ENCODE assay signal across 8 cellular contexts in the genomic region with DNA sequence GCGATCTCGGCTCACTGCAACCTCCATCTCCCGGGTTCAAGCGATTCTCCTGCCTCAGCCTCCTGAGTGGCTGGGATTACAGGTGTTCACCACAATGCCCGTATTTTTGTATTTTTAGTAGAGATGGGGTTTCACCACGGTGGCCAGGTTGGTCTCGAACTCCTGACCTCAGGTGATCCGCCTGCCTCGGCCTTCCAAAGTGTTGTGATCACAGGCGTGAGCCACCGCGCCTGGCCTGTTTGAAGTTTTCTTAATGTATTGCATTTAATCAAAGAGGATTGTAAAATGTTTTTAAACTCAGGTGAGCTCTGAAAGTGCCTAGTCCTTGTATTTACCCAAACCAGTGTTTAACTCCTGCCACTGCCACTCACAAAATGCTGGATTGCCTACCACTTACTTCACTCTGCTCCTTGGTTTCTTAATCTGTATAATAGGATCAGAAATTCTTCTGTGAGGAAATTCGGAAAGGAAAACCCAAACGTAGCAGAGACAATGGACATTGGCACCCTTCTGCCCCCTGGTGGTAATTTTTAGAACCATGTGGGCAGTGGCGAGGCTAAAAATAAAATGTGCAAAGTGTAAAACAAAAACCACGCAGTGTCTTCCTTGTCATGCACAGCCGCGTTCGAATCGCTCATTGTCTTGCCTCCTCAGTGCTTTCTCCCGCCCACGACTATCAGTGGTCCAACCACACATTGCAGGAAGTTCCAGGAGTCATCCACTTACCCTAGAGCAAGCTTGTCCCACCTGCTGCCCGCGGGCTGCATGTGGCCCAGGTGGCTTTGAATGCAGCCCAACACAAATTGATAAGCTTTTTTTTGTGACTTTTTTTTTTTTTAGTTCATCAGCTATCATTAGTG. TPM values are rescaled to one million over a fixed set of nuclear protein-coding genes. Genes with fewer than 3 reads are reported as not detected.
DNase-seq lines count a peak whose midpoint lies in the region; ATAC-seq, FAIRE-seq and TF ChIP-seq lines count a peak whose summit lies in the region.

No MANE protein-coding gene starts in this region.

- peaks cover 52% of the 10 kb centered on the region for H3K4me1 Mint-ChIP-seq in CD14-positive monocyte
- peaks cover 33% of the 10 kb centered on the region for H3K4me1 Mint-ChIP-seq in activated CD4-positive, alpha-beta memory T cell treated with anti-CD3 and anti-CD28 coated beads, Interleukin-2, amount 10 ng/mL, durations not matched to agents 7 days and 5 days

- no peak overlapping the region for H4K8ac ChIP-seq in H1 (ENCODE audit: extremely low read depth, insufficient read depth, low read length)

- H3K4me2 ChIP-seq in H1 (ENCODE audit: insufficient read depth in 1 of 2, low read depth in 2 of 2, low read length in 2 of 2), result no peak overlapping the region; a peak in 1 of 4 replicates

- peak; percentile 98 for FAIRE-seq in GM19239 (lab: Jason Lieb, UNC)
- peak; percentile 13 for FAIRE-seq in H1 (lab: Jason Lieb, UNC)

- CTCF ChIA-PET in activated CD4-positive, alpha-beta memory T cell treated with anti-CD3 and anti-CD28 coated beads, Interleukin-2, amount 10 ng/mL, durations not matched to agents 7 days and 5 days (lab: Charles Lee), result interaction anchor here (0.6 to 9.0 kb wide), 29 partner anchors 8 to 426 kb away, joined by 3 to 219 read pairs (median 4); partner anchors contain the start of genes FBXO45, NRROS, PAK2 and WDR53
- CTCF ChIA-PET in H1 (lab: Charles Lee; ENCODE audit: partially characterized antibody), result interaction anchor here (0.6 to 10.9 kb wide), 40 partner anchors 8 to 573 kb away, joined by 3 to 143 read pairs (median 4); partner anchors contain the start of genes CEP19, NRROS and PIGX

- H3K27me3 Mint-ChIP-seq in CD14-positive monocyte (ENCODE audit: low read depth in 3 of 3), result no peaks in the 10 kb centered on the region
- H3K27me3 Mint-ChIP-seq in activated CD4-positive, alpha-beta memory T cell treated with anti-CD3 and anti-CD28 coated beads, Interleukin-2, amount 10 ng/mL, durations not matched to agents 7 days and 5 days, result no peaks in the 10 kb centered on the region

- ATAC-seq in HG03457 (IDR thresholded peaks at IDR 0.05; ENCODE audit: unreplicated experiment), result peak; percentile 70

- no peak overlapping the region for H3K56ac ChIP-seq in H1 (replicated peaks; ENCODE audit: insufficient read length, low read depth, low read length)

- H3K79me2 ChIP-seq in H1 (ENCODE audit: control insufficient read depth in 1 of 2, insufficient read depth in 2 of 2, low read length in 2 of 2), result no peaks in the 10 kb centered on the region

- H3K4ac ChIP-seq in H1 (replicated peaks; ENCODE audit: insufficient read length, low read depth, low read length), result no peak overlapping the region

- intact Hi-C loops in CD14-positive monocyte (cut with micrococcal nuclease), result loop anchor here (5.0 kb wide), 3 partner anchors 42 to 77 kb away; no protein-coding TSS in a partner anchor

- no peak overlapping the region for H2BK5ac ChIP-seq in H1 (ENCODE audit: low read depth, low read length)

- no peak overlapping the region for H3K4me3 ChIP-seq in H1 (ENCODE audit: extremely low read depth in 1 of 4, insufficient read depth in 2 of 4, low read depth in 3 of 4, low read length in 4 of 4)

- peak overlapping the region; percentile 24 to 88 for H3K4me3 Mint-ChIP-seq in CD14-positive monocyte
- peak overlapping the region; percentile 52 for H3K4me3 Mint-ChIP-seq in activated CD4-positive, alpha-beta memory T cell treated with anti-CD3 and anti-CD28 coated beads, Interleukin-2, amount 10 ng/mL, durations not matched to agents 7 days and 5 days

- no peaks in the 10 kb centered on the region for H4K20me1 ChIP-seq in H1 (replicated peaks in 1 of 2; ENCODE audit: control insufficient read depth in 1 of 2, insufficient read depth in 2 of 2, low read length in 2 of 2)

- peaks cover 0 to 6% (median 5%) of the 10 kb centered on the region in 7 donors for H3K9me3 Mint-ChIP-seq in CD14-positive monocyte
- peaks cover 8% of the 10 kb centered on the region for H3K9me3 Mint-ChIP-seq in activated CD4-positive, alpha-beta memory T cell treated with anti-CD3 and anti-CD28 coated beads, Interleukin-2, amount 10 ng/mL, durations not matched to agents 7 days and 5 days

- H2BK15ac ChIP-seq in H1 (ENCODE audit: low read length), result no peak overlapping the region

- TF ChIP-seq EP300 in H1 (IDR thresholded peaks at IDR 0.05; ENCODE audit: borderline replicate concordance in 1 of 2, low read depth in 2 of 2, low read length in 2 of 2), result no peak

- H3K36me3 ChIP-seq in H1 (ENCODE audit: control insufficient read depth in 2 of 4, insufficient read depth in 4 of 4, low read length in 3 of 4), result no peaks in the 10 kb centered on the region

- peak overlapping the region; percentile 67 for H4K91ac ChIP-seq in H1 (replicated peaks; ENCODE audit: insufficient read length, low read length)

- H3K27ac Mint-ChIP-seq in CD14-positive monocyte, result peak overlapping the region; percentile 81 to 100 (median 90)
- H3K27ac Mint-ChIP-seq in activated CD4-positive, alpha-beta memory T cell treated with anti-CD3 and anti-CD28 coated beads, Interleukin-2, amount 10 ng/mL, durations not matched to agents 7 days and 5 days, result peak overlapping the region; percentile 63

- no peak overlapping the region for H3K14ac ChIP-seq in H1 (ENCODE audit: insufficient read length)

- H3K79me1 ChIP-seq in H1 (ENCODE audit: low read depth, low read length), result no peaks in the 10 kb centered on the region

- H3K36me3 Mint-ChIP-seq in CD14-positive monocyte, result peaks cover 11 to 17% of the 10 kb centered on the region in 2 donors
- H3K36me3 Mint-ChIP-seq in activated CD4-positive, alpha-beta memory T cell treated with anti-CD3 and anti-CD28 coated beads, Interleukin-2, amount 10 ng/mL, durations not matched to agents 7 days and 5 days (ENCODE audit: low read depth), result peaks cover 10% of the 10 kb centered on the region

- H2BK120ac ChIP-seq in H1 (replicated peaks; ENCODE audit: low read depth, low read length), result no peak overlapping the region

- no peak for TF ChIP-seq POLR2A in H1 (IDR thresholded peaks at IDR 0.05; ENCODE audit: control extremely low read depth in 1 of 2, low read depth in 2 of 2, low read length in 2 of 2)

- H2BK12ac ChIP-seq in H1 (ENCODE audit: low read depth, low read length), result no peak overlapping the region; the same call in 1 of the 2 replicates

- DNase-seq in CD14-positive monocyte (ENCODE audit: low spot score) (peak; percentile 56), GM19239 (ENCODE audit: insufficient read length, low spot score) (peak; percentile 57), NCI-H526 treated with DMSO at 0.1 percent for 48 hours (lab: John Stamatoyannopoulos, UW) (peak; percentile 50), H1 (ENCODE audit: low read depth in 1 of 2, low spot score in 2 of 2) (peak in 1 of 2 experiments; percentile 77), myocyte (ENCODE audit: low read depth) (peak; percentile 82)
- DNase-seq in activated CD4-positive, alpha-beta memory T cell treated with anti-CD3 and anti-CD28 coated beads, Interleukin-2, amount 10 ng/mL, durations not matched to agents 7 days and 5 days, result peak; percentile 71
- DNase-seq in stimulated activated CD8-positive, alpha-beta memory T cell treated with anti-CD3 and anti-CD28 coated beads, Interleukin-7, amount 100 ng/mL, for 24 hours (ENCODE audit: low read depth), result peak; percentile 30

- 59% methylated on average over 24 of the region's 24 CpGs; no CpG with 5 or more reads in 1 of the 2 experiments for WGBS in H1 (ENCODE audit: extremely low coverage in 1 of 2, insufficient coverage in 1 of 2, insufficient read length in 1 of 2, insufficient replicate concordance in 2 of 2, low coverage in 1 of 2, low lambda C conversion rate in 2 of 2, missing lambda C conversion rate in 1 of 2), 2 experiments

- H3K9ac ChIP-seq in H1 (replicated peaks in 1 of 4; ENCODE audit: extremely low read depth in 1 of 4, low read depth in 3 of 4, low read length in 3 of 4), result no peak overlapping the region

- TF ChIP-seq CTCF in CD14-positive monocyte (IDR thresholded peaks at IDR 0.05), result peak; percentile 86
- TF ChIP-seq CTCF in H1 (IDR thresholded peaks at IDR 0.05; ENCODE audit: control extremely low read depth in 1 of 3, insufficient read depth in 1 of 3, low read depth in 1 of 3, low read length in 3 of 3), result peak; percentile 32 to 81 (median 62)

- no peaks in the 10 kb centered on the region for H3K9me3 ChIP-seq in H1 (ENCODE audit: insufficient read depth in 2 of 2, low read depth in 1 of 2, low read length in 1 of 2)

- POLR2A ChIA-PET in activated CD4-positive, alpha-beta memory T cell treated with anti-CD3 and anti-CD28 coated beads, Interleukin-2, amount 10 ng/mL, durations not matched to agents 7 days and 5 days (lab: Charles Lee), result interaction anchor here (0.7 to 2.7 kb wide), 8 partner anchors 28 to 156 kb away, joined by 3 to 26 read pairs (median 6); partner anchors contain the start of genes CEP19 and PIGX
- POLR2A ChIA-PET in H1 (lab: Charles Lee; ENCODE audit: partially characterized antibody), result no interaction called here

- peaks cover 2 to 6% (median 2%) of the 10 kb centered on the region in 4 experiments; a peak in 6 of 7 replicates for H3K4me1 ChIP-seq in H1 (replicated peaks in 1 of 4; ENCODE audit: control insufficient read depth in 3 of 4, insufficient read depth in 4 of 4, low read length in 3 of 4)

- no peak overlapping the region for H2AK5ac ChIP-seq in H1 (ENCODE audit: low read depth, low read length)

- no peak overlapping the region for H2BK20ac ChIP-seq in H1 (ENCODE audit: low read length)

- no peak overlapping the region; the same call in 1 of the 2 replicates for H3K27ac ChIP-seq in H1 (ENCODE audit: low read depth, low read length)

- H2AFZ ChIP-seq in H1 (ENCODE audit: low read length), result peak overlapping the region; percentile 96; the same call in 1 of the 2 replicates

- no peaks in the 10 kb centered on the region for H3K23me2 ChIP-seq in H1 (ENCODE audit: low read depth, low read length)

- H3K18ac ChIP-seq in H1 (ENCODE audit: extremely low read depth, low read length), result no peak overlapping the region

- no peaks in the 10 kb centered on the region for H3K27me3 ChIP-seq in H1 (replicated peaks in 1 of 4; ENCODE audit: control insufficient read depth in 3 of 4, extremely low read depth in 1 of 4, insufficient read depth in 3 of 4, low read length in 3 of 4)

- H4K5ac ChIP-seq in H1 (ENCODE audit: insufficient read length, low read depth, low read length), result no peak overlapping the region

- H3K23ac ChIP-seq in H1 (ENCODE audit: insufficient read length), result no peak overlapping the region

- peak; percentile 79 to 82 for TF ChIP-seq RAD21 in H1 (IDR thresholded peaks at IDR 0.05 in 1 of 2, conservative IDR thresholded peaks at IDR 0.05 in 1 of 2; ENCODE audit: low read depth in 2 of 2, low read length in 2 of 2)

RNA-seq across cellular contexts. Expression of gene CEP19, which starts 27.3 kb away (rescaled TPM):
- polyA plus RNA-seq in CD14-positive monocyte, result 1 to 10 TPM; 2.7 to 3.2 TPM
- total RNA-seq in activated CD4-positive, alpha-beta memory T cell treated with anti-CD3 and anti-CD28 coated beads, Interleukin-2, amount 10 ng/mL, durations not matched to agents 7 days and 5 days, result 1 to 10 TPM; 5.3 to 5.5 TPM
- total RNA-seq in H1 (2021; fragmentation: NEBNext Ultra II Directional; extraction: Animal tissue kit (Norgen Biotek cat#: 25700)), result 1.3 and 1.6 TPM in 2 replicates
- polyA plus RNA-seq in H1 (2011; rRNA removed), result 0.52 and 0.95 TPM in 2 replicates
- 1.4 TPM for polyA plus RNA-seq in H1 (2011; cell fraction: cytosol; rRNA removed)
- 0.83 TPM for polyA plus RNA-seq in H1 (2011; cell fraction: nucleus; rRNA removed)
- 1.3 to 1.6 TPM (median 1.4 TPM) in 4 replicates for polyA plus RNA-seq in H1 (2012, experiment 1 of 2)
- 0.47 TPM for polyA plus RNA-seq in H1 (2012, experiment 2 of 2)
- polyA plus RNA-seq in H1 (2013, experiment 1 of 2), result 2.1 TPM
- 1.8 TPM for polyA plus RNA-seq in H1 (2013, experiment 2 of 2)
- 0.34 and 0.38 TPM in 2 replicates for polyA minus RNA-seq in H1 (2011; rRNA and poly(A)+ RNA removed)
- polyA minus RNA-seq in H1 (2011; cell fraction: cytosol; rRNA and poly(A)+ RNA removed), result 1.3 TPM
- polyA minus RNA-seq in H1 (2011; cell fraction: nucleus; rRNA and poly(A)+ RNA removed), result 1.2 TPM
- 5.9 and 7.2 TPM in 2 replicates for total RNA-seq in myocyte
- polyA plus RNA-seq in myocyte (2012), result 3.5 TPM

RNA-seq across cellular contexts. Expression of gene PIGX, which starts 27.4 kb away (rescaled TPM):
- polyA plus RNA-seq in CD14-positive monocyte (10 to 100 TPM; 29.8 to 44.9 TPM), H1 (2011; rRNA removed) (5.0 and 7.0 TPM in 2 replicates)
- 10 to 100 TPM; 47.2 to 50.0 TPM for total RNA-seq in activated CD4-positive, alpha-beta memory T cell treated with anti-CD3 and anti-CD28 coated beads, Interleukin-2, amount 10 ng/mL, durations not matched to agents 7 days and 5 days
- 14.7 and 14.9 TPM in 2 replicates for total RNA-seq in H1 (2021; fragmentation: NEBNext Ultra II Directional; extraction: Animal tissue kit (Norgen Biotek cat#: 25700))
- polyA plus RNA-seq in H1 (2011; cell fraction: cytosol; rRNA removed), result 9.3 TPM
- 4.3 TPM for polyA plus RNA-seq in H1 (2011; cell fraction: nucleus; rRNA removed)
- 8.6 to 10.9 TPM (median 9.9 TPM) in 4 replicates for polyA plus RNA-seq in H1 (2012, experiment 1 of 2)
- polyA plus RNA-seq in H1 (2012, experiment 2 of 2), result 7.3 TPM
- 15.0 TPM for polyA plus RNA-seq in H1 (2013, experiment 1 of 2)
- polyA plus RNA-seq in H1 (2013, experiment 2 of 2), result 14.7 TPM
- polyA minus RNA-seq in H1 (2011; rRNA and poly(A)+ RNA removed), result 9.8 and 10.0 TPM in 2 replicates
- 6.2 TPM for polyA minus RNA-seq in H1 (2011; cell fraction: cytosol; rRNA and poly(A)+ RNA removed)
- 6.9 TPM for polyA minus RNA-seq in H1 (2011; cell fraction: nucleus; rRNA and poly(A)+ RNA removed)
- total RNA-seq in myocyte, result 27.7 and 34.1 TPM in 2 replicates
- 13.2 TPM for polyA plus RNA-seq in myocyte (2012)

RNA-seq across cellular contexts. Expression of gene NRROS, which starts 45.3 kb away (rescaled TPM):
- 1 to 10 TPM; 5.9 to 7.5 TPM for polyA plus RNA-seq in CD14-positive monocyte
- 10 to 100 TPM; 50.1 to 52.8 TPM for total RNA-seq in activated CD4-positive, alpha-beta memory T cell treated with anti-CD3 and anti-CD28 coated beads, Interleukin-2, amount 10 ng/mL, durations not matched to agents 7 days and 5 days
- total RNA-seq in H1 (2021; fragmentation: NEBNext Ultra II Directional; extraction: Animal tissue kit (Norgen Biotek cat#: 25700)), result 5.1 and 5.3 TPM in 2 replicates
- 6.8 and 7.3 TPM in 2 replicates for polyA plus RNA-seq in H1 (2011; rRNA removed)
- 2.3 TPM for polyA plus RNA-seq in H1 (2011; cell fraction: cytosol; rRNA removed)
- 5.1 TPM for polyA plus RNA-seq in H1 (2011; cell fraction: nucleus; rRNA removed)
- 3.4 to 7.6 TPM (median 6.4 TPM) in 4 replicates for polyA plus RNA-seq in H1 (2012, experiment 1 of 2)
- 5.6 TPM for polyA plus RNA-seq in H1 (2012, experiment 2 of 2)
- polyA plus RNA-seq in H1 (2013, experiment 1 of 2), result 10.3 TPM
- polyA plus RNA-seq in H1 (2013, experiment 2 of 2), result 10.1 TPM
- 2.2 and 2.6 TPM in 2 replicates for polyA minus RNA-seq in H1 (2011; rRNA and poly(A)+ RNA removed)
- polyA minus RNA-seq in H1 (2011; cell fraction: cytosol; rRNA and poly(A)+ RNA removed), result 1.2 TPM
- 2.8 TPM for polyA minus RNA-seq in H1 (2011; cell fraction: nucleus; rRNA and poly(A)+ RNA removed)
- total RNA-seq in myocyte, result 0.59 and 0.99 TPM in 2 replicates
- 0.18 TPM for polyA plus RNA-seq in myocyte (2012)

RNA-seq across cellular contexts. Expression of gene PAK2, which starts 54.9 kb away (rescaled TPM):
- polyA plus RNA-seq in CD14-positive monocyte (10 to 100 TPM; 32.4 to 44.2 TPM), H1 (2011; rRNA removed) (8.5 and 13.1 TPM in 2 replicates)
- total RNA-seq in activated CD4-positive, alpha-beta memory T cell treated with anti-CD3 and anti-CD28 coated beads, Interleukin-2, amount 10 ng/mL, durations not matched to agents 7 days and 5 days, result 100 to 1,000 TPM; 118 to 119 TPM
- 60.5 and 62.8 TPM in 2 replicates for total RNA-seq in H1 (2021; fragmentation: NEBNext Ultra II Directional; extraction: Animal tissue kit (Norgen Biotek cat#: 25700))
- 16.2 TPM for polyA plus RNA-seq in H1 (2011; cell fraction: cytosol; rRNA removed)
- 9.3 TPM for polyA plus RNA-seq in H1 (2011; cell fraction: nucleus; rRNA removed)
- polyA plus RNA-seq in H1 (2012, experiment 1 of 2), result 41.1 to 57.7 TPM (median 43.2 TPM) in 4 replicates
- polyA plus RNA-seq in H1 (2012, experiment 2 of 2), result 8.8 TPM
- polyA plus RNA-seq in H1 (2013, experiment 1 of 2), result 25.1 TPM
- 24.6 TPM for polyA plus RNA-seq in H1 (2013, experiment 2 of 2)
- 61.8 and 103 TPM in 2 replicates for polyA minus RNA-seq in H1 (2011; rRNA and poly(A)+ RNA removed)
- 34.8 TPM for polyA minus RNA-seq in H1 (2011; cell fraction: cytosol; rRNA and poly(A)+ RNA removed)
- polyA minus RNA-seq in H1 (2011; cell fraction: nucleus; rRNA and poly(A)+ RNA removed), result 39.8 TPM
- 40.3 and 44.5 TPM in 2 replicates for total RNA-seq in myocyte
- 37.9 TPM for polyA plus RNA-seq in myocyte (2012)
